ENCODE assay signal across 10 cellular contexts in the genomic region with DNA sequence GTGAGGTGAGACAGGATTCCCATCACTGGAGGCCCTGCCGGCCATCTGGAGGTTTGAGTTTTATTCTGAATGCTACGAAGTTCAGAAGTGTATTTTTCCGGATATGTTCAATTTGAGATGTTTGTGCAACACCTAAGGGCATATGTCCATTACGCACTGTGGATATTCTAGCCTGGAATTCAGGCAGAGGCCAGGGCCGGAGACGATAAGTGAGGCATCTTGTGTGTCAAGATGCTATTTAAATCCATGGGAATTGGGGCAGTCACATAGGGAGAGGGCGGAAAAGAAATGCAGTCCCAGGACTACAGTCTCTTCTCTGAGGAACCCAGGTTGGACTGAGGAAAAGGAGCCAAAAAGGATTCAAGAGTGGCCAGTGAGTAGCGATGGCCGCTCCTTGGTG. TPM values are rescaled to one million over a fixed set of nuclear protein-coding genes. Genes with fewer than 3 reads are reported as not detected.
A peak's percentile ranks its signal among the peaks of the same experiment; 100 is the strongest.
DNase-seq lines count a peak whose midpoint lies in the region; ATAC-seq and TF ChIP-seq lines count a peak whose summit lies in the region.
"Had no signal": no experiment of that assay in that cellular context is flagged by ENCODE, and none has a peak within 500 bp of the region (broad histone marks: within the 10 kb centered on the region; RNA-seq: fewer than 3 reads in every experiment).

No MANE protein-coding gene starts in this region.

- TF ChIP-seq EP300 in suprapubic skin (IDR thresholded peaks at IDR 0.05) = no peak

- POLR2A ChIA-PET in CD4-positive, alpha-beta memory T cell (lab: Charles Lee; ENCODE audit: partially characterized antibody) = interaction anchor here (3.6 kb wide), 1 partner anchor 39 kb away, joined by 56 read pairs; a partner anchor contains a TSS

- H3K27me3 ChIP-seq in CD4-positive, alpha-beta memory T cell (ENCODE audit: insufficient read depth, low read length) = no peaks in the 10 kb centered on the region
- H3K27me3 ChIP-seq in SJCRH30 (no peaks in the 10 kb centered on the region), suprapubic skin (no peaks in the 10 kb centered on the region)
- H3K27me3 ChIP-seq: pancreas had no signal

- no peak overlapping the region for H3K27ac ChIP-seq in CD4-positive, alpha-beta memory T cell (ENCODE audit: low read depth, low read length)
- no peak overlapping the region for H3K27ac ChIP-seq in SJCRH30
- no peak overlapping the region for H3K27ac ChIP-seq in suprapubic skin

- H3K4me1 ChIP-seq in CD4-positive, alpha-beta memory T cell (ENCODE audit: insufficient read depth, low read length) = peaks cover 17% of the 10 kb centered on the region
- H3K4me1 ChIP-seq in SJCRH30 = no peaks in the 10 kb centered on the region
- H3K4me1 ChIP-seq in suprapubic skin = peaks cover 32% of the 10 kb centered on the region

- no peak for ATAC-seq in natural killer cell
- ATAC-seq: pancreas had no signal

- H3K36me3 Mint-ChIP-seq in CD4-positive, alpha-beta memory T cell = peaks cover 0 to 8% of the 10 kb centered on the region in 2 donors
- H3K36me3 Mint-ChIP-seq in natural killer cell = no peaks in the 10 kb centered on the region

- no peak for TF ChIP-seq POLR2A in suprapubic skin (IDR thresholded peaks at IDR 0.05)

- intact Hi-C loops in CD4-positive, alpha-beta memory T cell (cut with micrococcal nuclease) = loop anchor here (5.0 kb wide), 1 partner anchor 274 kb away; no protein-coding TSS in a partner anchor
- intact Hi-C loops in natural killer cell (cut with micrococcal nuclease) = loop anchor here (5.0 kb wide), 2 partner anchors 76 to 324 kb away; a partner anchor contains a TSS

- no peaks in the 10 kb centered on the region for H3K9me3 ChIP-seq in CD4-positive, alpha-beta memory T cell (ENCODE audit: control insufficient read depth in 1 of 2, low read length in 2 of 2)
- H3K9me3 ChIP-seq in SJCRH30 (replicated peaks) (no peaks in the 10 kb centered on the region), suprapubic skin (no peaks in the 10 kb centered on the region)
- H3K9me3 ChIP-seq: pancreas had no signal

- no peaks in the 10 kb centered on the region for H3K9me3 Mint-ChIP-seq in CD4-positive, alpha-beta memory T cell
- H3K9me3 Mint-ChIP-seq in natural killer cell = no peaks in the 10 kb centered on the region

- no peak overlapping the region for H3K4me3 ChIP-seq in CD4-positive, alpha-beta memory T cell (ENCODE audit: low read length in 2 of 2)
- H3K4me3 ChIP-seq in LNCaP clone FGC (ENCODE audit: low read depth, low read length) (peak overlapping the region; percentile 92; the same call in 1 of the 2 replicates), SJCRH30 (no peak overlapping the region), suprapubic skin (no peak overlapping the region)

- H3K4me1 Mint-ChIP-seq in CD4-positive, alpha-beta memory T cell = peaks cover 12 to 41% (median 22%) of the 10 kb centered on the region in 4 donors
- peaks cover 26 to 28% of the 10 kb centered on the region in 2 donors for H3K4me1 Mint-ChIP-seq in natural killer cell

- TF ChIP-seq CTCF in LNCaP clone FGC (IDR thresholded peaks at IDR 0.05; ENCODE audit: control insufficient read depth, extremely low read depth, insufficient read depth) (no peak), natural killer cell (IDR thresholded peaks at IDR 0.05) (no peak), suprapubic skin (IDR thresholded peaks at IDR 0.05) (no peak)

- WGBS in suprapubic skin = 88% methylated on average over 9 of the region's 9 CpGs

- H3K27ac Mint-ChIP-seq in CD4-positive, alpha-beta memory T cell = peak overlapping the region in 4 of 7 donors; percentile 29 to 90 (median 57)
- peak overlapping the region in 1 of 2 donors; percentile 65 for H3K27ac Mint-ChIP-seq in natural killer cell

- CTCF ChIA-PET in CD4-positive, alpha-beta memory T cell (lab: Charles Lee; ENCODE audit: partially characterized antibody) = no interaction called here

- H3K36me3 ChIP-seq in CD4-positive, alpha-beta memory T cell (ENCODE audit: insufficient read depth, low read length) = no peaks in the 10 kb centered on the region
- H3K36me3 ChIP-seq in SJCRH30 = peaks cover 7% of the 10 kb centered on the region
- H3K36me3 ChIP-seq in suprapubic skin = no peaks in the 10 kb centered on the region
- H3K36me3 ChIP-seq: pancreas had no signal

- H3K4me3 Mint-ChIP-seq in CD4-positive, alpha-beta memory T cell = peak overlapping the region; percentile 93 to 96 (median 94)
- peak overlapping the region; percentile 90 for H3K4me3 Mint-ChIP-seq in natural killer cell

- DNase-seq in CD4-positive, alpha-beta memory T cell = no peak
- no peak for DNase-seq in LNCaP clone FGC (ENCODE audit: low read depth)
- DNase-seq in cerebellar cortex (ENCODE audit: low spot score) = peak; percentile 30
- DNase-seq in natural killer cell = no peak
- no peak for DNase-seq in SJCRH30
- no peak for DNase-seq in suprapubic skin (ENCODE audit: low spot score in 2 of 2)
- no peak for DNase-seq in midbrain (lab: John Stamatoyannopoulos, UW)
- DNase-seq in NCI-H2171 treated with DMSO at 0.1 percent for 48 hours (lab: John Stamatoyannopoulos, UW) = no peak
- DNase-seq: NCI-H1105, pancreas had no signal

- no peaks in the 10 kb centered on the region for H3K27me3 Mint-ChIP-seq in CD4-positive, alpha-beta memory T cell
- no peaks in the 10 kb centered on the region for H3K27me3 Mint-ChIP-seq in natural killer cell (ENCODE audit: low read depth in 2 of 2)

RNA-seq across cellular contexts. Expression of a gene that starts 1.9 kb away (rescaled TPM):
- total RNA-seq in CD4-positive, alpha-beta memory T cell = 1 to 10 TPM; 5.0 to 5.7 TPM
- 1 to 10 TPM; 4.4 to 6.1 TPM for polyA plus RNA-seq in CD4-positive, alpha-beta memory T cell
- total RNA-seq in natural killer cell (1 to 10 TPM; 3.8 to 5.4 (median 5.2) TPM), suprapubic skin (10 to 100 TPM in 1 of 4 donors, 1 to 10 TPM in 3; 2.3 to 11.2 (median 5.9) TPM)
- 63.3 and 72.7 TPM in 2 replicates for total RNA-seq in SJCRH30 (2014; rRNA removed; shearing (Covaris generic))

RNA-seq across cellular contexts. Expression of a gene that starts 38.7 kb away (rescaled TPM):
- 10 to 100 TPM; 16.0 to 17.7 TPM for total RNA-seq in CD4-positive, alpha-beta memory T cell
- 10 to 100 TPM; 17.4 to 18.7 TPM for polyA plus RNA-seq in CD4-positive, alpha-beta memory T cell
- total RNA-seq in natural killer cell (10 to 100 TPM; 18.9 to 25.6 (median 24.5) TPM), suprapubic skin (10 to 100 TPM in 1 of 4 donors, 1 to 10 TPM in 3; 6.6 to 11.7 (median 7.4) TPM)
- 41.8 and 49.9 TPM in 2 replicates for total RNA-seq in SJCRH30 (2014; rRNA removed; shearing (Covaris generic))

RNA-seq across cellular contexts. Expression of a gene that starts 38.7 kb away (rescaled TPM):
- total RNA-seq in CD4-positive, alpha-beta memory T cell = 10 to 100 TPM; 16.2 to 17.0 TPM
- polyA plus RNA-seq in CD4-positive, alpha-beta memory T cell = 1 to 10 TPM; 6.5 to 8.3 TPM
- total RNA-seq in natural killer cell = 10 to 100 TPM; 19.6 to 25.1 (median 24.0) TPM
- 25.1 and 25.2 TPM in 2 replicates for total RNA-seq in SJCRH30 (2014; rRNA removed; shearing (Covaris generic))
- total RNA-seq in suprapubic skin = 10 to 100 TPM in 3 of 4 donors, 1 to 10 TPM in 1; 6.6 to 21.6 (median 13.9) TPM

RNA-seq across cellular contexts. Expression of a gene that starts 38.9 kb away (rescaled TPM):
- total RNA-seq in CD4-positive, alpha-beta memory T cell = 1 to 10 TPM; 1.7 to 2.5 TPM
- 1 to 10 TPM in 1 of 2 donors, under 1 TPM in 1; 0.94 to 1.8 TPM for polyA plus RNA-seq in CD4-positive, alpha-beta memory T cell
- total RNA-seq in natural killer cell = 1 to 10 TPM; 1.8 to 2.2 (median 1.9) TPM
- total RNA-seq in SJCRH30 (2014; rRNA removed; shearing (Covaris generic)) = 0.81 TPM in 1 of 2 replicates, not detected in the other
- total RNA-seq in suprapubic skin = 1 to 10 TPM; 2.3 to 5.3 (median 4.3) TPM
